In the genomic region with DNA sequence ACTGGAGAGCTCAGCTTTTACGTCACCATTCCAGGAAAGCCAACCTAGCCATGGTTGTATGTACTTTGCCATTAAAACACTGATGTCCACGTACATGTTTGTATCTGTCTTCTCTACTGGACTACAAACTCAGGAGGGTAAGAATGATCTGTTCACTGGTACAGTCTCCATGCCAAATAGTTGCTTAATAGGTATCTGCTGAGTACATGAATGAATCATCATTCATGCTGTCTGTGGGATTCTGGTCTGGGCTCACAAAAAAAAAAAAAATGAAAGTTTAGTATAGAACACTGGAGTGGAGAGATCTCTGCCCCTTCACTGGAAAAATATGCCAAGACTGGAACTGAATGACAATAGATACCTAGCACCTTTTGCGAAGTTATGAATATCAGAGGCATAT, we compare ENCODE assay signal across 13 cellular contexts.
DNase-seq lines count a peak whose midpoint lies in the region; ATAC-seq, FAIRE-seq and TF ChIP-seq lines count a peak whose summit lies in the region.
"Had no signal": no experiment of that assay in that cellular context is flagged by ENCODE, and none has a peak within 500 bp of the region (broad histone marks: within the 10 kb centered on the region; RNA-seq: fewer than 3 reads in every experiment).

No MANE protein-coding gene starts in this region.

- no peaks in the 10 kb centered on the region for H3K9me3 ChIP-seq in HepG2 (ENCODE audit: low read length)

- H3K79me2 ChIP-seq in HepG2 (ENCODE audit: insufficient read depth, low read length): no peaks in the 10 kb centered on the region

- no TSS peak for BruUV-seq in HepG2 (replicated peaks; lab: Mats Ljungman, UMichigan)

- no peak overlapping the region for H3K27ac ChIP-seq in HepG2 (ENCODE audit: extremely low read length, insufficient read depth, low read length)
- H3K27ac ChIP-seq: SJCRH30 had no signal

- CTCF ChIA-PET in BJ (lab: Yijun Ruan, JAX) (no interaction called here), HepG2 (lab: Yijun Ruan, JAX; ENCODE audit: low intra/inter-chr PET ratio, low total read pairs) (no interaction called here)

- H3K4me3 ChIP-seq in BJ (ENCODE audit: low read depth, low read length) (no peak overlapping the region), HepG2 (replicated peaks in 1 of 3; ENCODE audit: insufficient read depth in 1 of 3, low read depth in 2 of 3, low read length in 3 of 3) (no peak overlapping the region)
- H3K4me3 ChIP-seq: K562, SJCRH30 had no signal

- ATAC-seq in HepG2 (no peak), HG03460 (IDR thresholded peaks at IDR 0.05; ENCODE audit: unreplicated experiment) (no peak)
- ATAC-seq: activated CD4-positive, alpha-beta T cell treated with anti-CD3 and anti-CD28 coated beads for 36 hours; K562 had no signal

- H3K36me3 ChIP-seq in BJ (ENCODE audit: control insufficient read depth, insufficient read depth, low read length) (no peaks in the 10 kb centered on the region), HepG2 (replicated peaks in 1 of 2; ENCODE audit: control insufficient read depth in 1 of 2, insufficient read depth in 2 of 2, low read length in 2 of 2) (no peaks in the 10 kb centered on the region)
- H3K36me3 ChIP-seq: SJCRH30 had no signal

- POLR2A ChIA-PET in BJ (lab: Charles Lee) (no interaction called here), HepG2 (lab: Yijun Ruan, JAX) (no interaction called here)

- peak; percentile 51 for DNase-seq in BJ (ENCODE audit: low read depth)
- peak; percentile 68 for DNase-seq in HS-5 (ENCODE audit: low read depth)
- peak; percentile 64 for DNase-seq in astrocyte of the hippocampus (ENCODE audit: low read depth, low spot score)
- no peak for DNase-seq in HepG2 (ENCODE audit: low spot score)
- no peak for DNase-seq in activated T-helper 1 cell treated with anti-CD3 and anti-CD28 coated beads, Interleukin-12 subunit alpha, Interleukin-12 subunit beta, Interleukin-2, Interleukin-4 antibody, amounts not matched to agents 30 ng/mL and 10 ng/mL and 1 ng/mL, durations not matched to agents 14 hours and 24 hours and 36 hours (ENCODE audit: low spot score)
- no peak for DNase-seq in activated naive CD4-positive, alpha-beta T cell (lab: John Stamatoyannopoulos, UW)
- no peak for DNase-seq in middle frontal gyrus (ENCODE audit: extremely low spot score, low spot score)
- DNase-seq: activated CD4-positive, alpha-beta T cell treated with anti-CD3 and anti-CD28 coated beads for 36 hours; activated naive CD4-positive, alpha-beta T cell treated with Interleukin-2 at 50 U/mL for 16 hours; SJCRH30; stimulated activated naive B cell treated with anti-CD40 and anti-IgM and Interleukin-4, amounts not matched to agents 10 μg/mL and 1 μg/mL and 100 μg/mL, for 72 hours had no signal

- peaks cover 4% of the 10 kb centered on the region for H3K36me3 Mint-ChIP-seq in activated T-helper 1 cell treated with anti-CD3 and anti-CD28 coated beads, Interleukin-12 subunit alpha, Interleukin-12 subunit beta, Interleukin-2, Interleukin-4 antibody, amounts not matched to agents 30 ng/mL and 10 ng/mL and 1 ng/mL, durations not matched to agents 14 hours and 24 hours and 36 hours (ENCODE audit: low read depth)
- H3K36me3 Mint-ChIP-seq: stimulated activated naive B cell treated with anti-CD40 and anti-IgM and Interleukin-4, amounts not matched to agents 10 μg/mL and 1 μg/mL and 100 μg/mL, for 72 hours had no signal

- intact Hi-C loops in HepG2 (cut with micrococcal nuclease; ENCODE audit: unreplicated experiment): no loop called here
- intact Hi-C loops in activated T-helper 1 cell treated with anti-CD3 and anti-CD28 coated beads, Interleukin-12 subunit alpha, Interleukin-12 subunit beta, Interleukin-2, Interleukin-4 antibody, amounts not matched to agents 30 ng/mL and 10 ng/mL and 1 ng/mL, durations not matched to agents 14 hours and 24 hours and 36 hours (cut with micrococcal nuclease): no loop called here

- H3K27ac Mint-ChIP-seq in activated T-helper 1 cell treated with anti-CD3 and anti-CD28 coated beads, Interleukin-12 subunit alpha, Interleukin-12 subunit beta, Interleukin-2, Interleukin-4 antibody, amounts not matched to agents 30 ng/mL and 10 ng/mL and 1 ng/mL, durations not matched to agents 14 hours and 24 hours and 36 hours: no peak overlapping the region
- H3K27ac Mint-ChIP-seq: activated CD4-positive, alpha-beta T cell treated with anti-CD3 and anti-CD28 coated beads for 36 hours; stimulated activated naive B cell treated with anti-CD40 and anti-IgM and Interleukin-4, amounts not matched to agents 10 μg/mL and 1 μg/mL and 100 μg/mL, for 72 hours had no signal

- FAIRE-seq in HepG2 (lab: Jason Lieb, UNC): no peak
- FAIRE-seq: K562 had no signal

- 25% methylated on average over 3 of the region's 3 CpGs for WGBS in HepG2 (ENCODE audit: low lambda C conversion rate)

- peaks cover 7% of the 10 kb centered on the region for H3K9me3 Mint-ChIP-seq in activated T-helper 1 cell treated with anti-CD3 and anti-CD28 coated beads, Interleukin-12 subunit alpha, Interleukin-12 subunit beta, Interleukin-2, Interleukin-4 antibody, amounts not matched to agents 30 ng/mL and 10 ng/mL and 1 ng/mL, durations not matched to agents 14 hours and 24 hours and 36 hours

- no peaks in the 10 kb centered on the region for H3K27me3 Mint-ChIP-seq in activated T-helper 1 cell treated with anti-CD3 and anti-CD28 coated beads, Interleukin-12 subunit alpha, Interleukin-12 subunit beta, Interleukin-2, Interleukin-4 antibody, amounts not matched to agents 30 ng/mL and 10 ng/mL and 1 ng/mL, durations not matched to agents 14 hours and 24 hours and 36 hours (ENCODE audit: insufficient read depth)
- H3K27me3 Mint-ChIP-seq: activated CD4-positive, alpha-beta T cell treated with anti-CD3 and anti-CD28 coated beads for 36 hours; stimulated activated naive B cell treated with anti-CD40 and anti-IgM and Interleukin-4, amounts not matched to agents 10 μg/mL and 1 μg/mL and 100 μg/mL, for 72 hours had no signal

- in situ Hi-C loops in HepG2 (cut with HindIII; ENCODE audit: extremely low pct_ligation_motif_present, low pct_unique_long_range_greater_than_20kb): no loop called here

- no peak overlapping the region for H3K9ac ChIP-seq in HepG2 (ENCODE audit: insufficient read depth, low read depth, low read length)

- H4K20me1 ChIP-seq in HepG2 (ENCODE audit: insufficient read depth, low read length): no peaks in the 10 kb centered on the region

- H3K4me2 ChIP-seq in HepG2 (ENCODE audit: low read depth, low read length): no peak overlapping the region

- H2AFZ ChIP-seq in HepG2 (ENCODE audit: low read length): no peak overlapping the region

- TF ChIP-seq CTCF in BJ (IDR thresholded peaks at IDR 0.05; ENCODE audit: insufficient read depth, low read depth, low read length) (no peak), HepG2 (CRISPR knock-in tag; IDR thresholded peaks at IDR 0.05) (no peak)

- H3K27me3 ChIP-seq in BJ (ENCODE audit: control insufficient read depth, insufficient read depth, low read length) (no peaks in the 10 kb centered on the region), HepG2 (ENCODE audit: control insufficient read depth in 1 of 2, insufficient read depth in 2 of 2, low read length in 2 of 2) (no peaks in the 10 kb centered on the region)
- H3K27me3 ChIP-seq: SJCRH30 had no signal

- no peak for TF ChIP-seq POLR2A in HepG2 (IDR thresholded peaks at IDR 0.05; ENCODE audit: insufficient read depth in 1 of 2, low read depth in 2 of 2, low read length in 2 of 2)

- TF ChIP-seq EP300 in HepG2 (IDR thresholded peaks at IDR 0.05; ENCODE audit: low read depth in 2 of 2, low read length in 2 of 2) (no peak), HepG2 (CRISPR knock-in tag; IDR thresholded peaks at IDR 0.05; ENCODE audit: borderline replicate concordance) (no peak)

- H3K4me1 ChIP-seq in HepG2 (ENCODE audit: insufficient read depth, low read length): no peaks in the 10 kb centered on the region
- H3K4me1 ChIP-seq: SJCRH30 had no signal

- TF ChIP-seq RAD21 in HepG2 (CRISPR knock-in tag; IDR thresholded peaks at IDR 0.05): no peak

- H3K4me1 Mint-ChIP-seq in activated T-helper 1 cell treated with anti-CD3 and anti-CD28 coated beads, Interleukin-12 subunit alpha, Interleukin-12 subunit beta, Interleukin-2, Interleukin-4 antibody, amounts not matched to agents 30 ng/mL and 10 ng/mL and 1 ng/mL, durations not matched to agents 14 hours and 24 hours and 36 hours (ENCODE audit: low read depth): peaks cover 18% of the 10 kb centered on the region

- H3K4me3 Mint-ChIP-seq in activated T-helper 1 cell treated with anti-CD3 and anti-CD28 coated beads, Interleukin-12 subunit alpha, Interleukin-12 subunit beta, Interleukin-2, Interleukin-4 antibody, amounts not matched to agents 30 ng/mL and 10 ng/mL and 1 ng/mL, durations not matched to agents 14 hours and 24 hours and 36 hours: no peak overlapping the region
- H3K4me3 Mint-ChIP-seq: activated CD4-positive, alpha-beta T cell treated with anti-CD3 and anti-CD28 coated beads for 36 hours; stimulated activated naive B cell treated with anti-CD40 and anti-IgM and Interleukin-4, amounts not matched to agents 10 μg/mL and 1 μg/mL and 100 μg/mL, for 72 hours had no signal

TF ChIP-seq in HepG2, 621 proteins besides CTCF, POLR2A, EP300 and RAD21:
- TF ChIP-seq ZNF558 (CRISPR knock-in tag; IDR thresholded peaks at IDR 0.05; ENCODE audit: borderline replicate concordance) (no peak), CREB1 (IDR thresholded peaks at IDR 0.05) (peak; percentile 32; the same call in 1 of the 2 replicates), CREB1 (CRISPR knock-in tag; IDR thresholded peaks at IDR 0.05) (no peak), HOXA3 (CRISPR knock-in tag; IDR thresholded peaks at IDR 0.05) (no peak)
- TF ChIP-seq, protein P1, sequence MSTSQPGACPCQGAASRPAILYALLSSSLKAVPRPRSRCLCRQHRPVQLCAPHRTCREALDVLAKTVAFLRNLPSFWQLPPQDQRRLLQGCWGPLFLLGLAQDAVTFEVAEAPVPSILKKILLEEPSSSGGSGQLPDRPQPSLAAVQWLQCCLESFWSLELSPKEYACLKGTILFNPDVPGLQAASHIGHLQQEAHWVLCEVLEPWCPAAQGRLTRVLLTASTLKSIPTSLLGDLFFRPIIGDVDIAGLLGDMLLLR (CRISPR knock-in tag; IDR thresholded peaks at IDR 0.05): no peak
TF ChIP-seq in HepG2: peak in this region for 1.

Comparison
In these comparisons a context has a peak if more than half of its experiments do, and no peak if none do; other contexts are left out.
1. DNase-seq: peak in BJ (single experiment), HS-5 (single experiment) and astrocyte of the hippocampus (single experiment); none in HepG2 (single experiment), activated T-helper 1 cell treated with anti-CD3 and anti-CD28 coated beads, Interleukin-12 subunit alpha, Interleukin-12 subunit beta, Interleukin-2, Interleukin-4 antibody, amounts not matched to agents 30 ng/mL and 10 ng/mL and 1 ng/mL, durations not matched to agents 14 hours and 24 hours and 36 hours (single experiment), activated naive CD4-positive, alpha-beta T cell (0 of 4) and middle frontal gyrus (single experiment).